ENCODE assay signal across 13 cellular contexts in the genomic region with DNA sequence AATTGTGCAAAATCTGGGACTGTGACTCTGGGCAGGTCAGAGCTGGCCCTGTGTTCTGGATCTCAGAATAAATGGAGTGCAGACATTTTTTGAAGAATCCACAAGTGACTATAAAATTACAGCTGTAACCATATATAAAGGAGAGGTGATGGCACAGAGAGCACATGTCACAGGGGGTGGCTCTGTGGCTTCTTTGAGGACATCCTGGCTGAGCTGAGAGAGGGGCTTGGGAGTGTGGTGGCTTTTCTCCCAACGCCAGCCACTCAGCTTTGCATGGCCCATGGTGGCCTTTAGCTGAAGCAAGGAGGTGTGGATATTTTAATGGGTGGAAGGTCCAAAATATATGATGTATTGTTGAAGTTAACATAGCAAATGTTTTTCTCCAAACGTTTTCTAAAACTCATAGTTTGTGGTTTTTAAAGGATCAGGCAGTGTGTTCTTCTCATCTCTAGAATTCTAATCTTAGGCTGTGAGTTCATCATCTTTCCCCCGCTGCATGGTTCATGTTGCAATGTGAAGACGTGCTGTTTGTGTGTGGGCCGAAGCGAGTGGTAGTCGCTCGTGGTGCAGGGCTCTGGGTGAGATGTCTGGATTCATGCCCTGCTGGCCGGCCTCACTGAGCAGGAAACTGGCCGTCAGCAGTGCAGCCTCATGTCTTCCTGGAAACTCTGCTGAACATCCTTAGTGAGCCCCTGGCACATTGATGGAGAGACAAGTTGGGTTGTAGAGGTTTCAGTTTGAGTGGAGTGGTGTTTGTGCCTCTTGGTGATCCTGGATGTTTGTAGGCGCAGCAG.
A peak's percentile ranks its signal among the peaks of the same experiment; 100 is the strongest.
DNase-seq lines count a peak whose midpoint lies in the region; ATAC-seq and TF ChIP-seq lines count a peak whose summit lies in the region.
"Had no signal": no experiment of that assay in that cellular context is flagged by ENCODE, and none has a peak within 500 bp of the region (broad histone marks: within the 10 kb centered on the region; RNA-seq: fewer than 3 reads in every experiment).

No MANE protein-coding gene starts in this region.

- TF ChIP-seq CTCF in AG09309 (IDR thresholded peaks at IDR 0.05; ENCODE audit: control insufficient read depth, insufficient read depth, low read depth, low read length, missing control alignments) = no peak
- no peak for TF ChIP-seq CTCF in fibroblast of the aortic adventitia (IDR thresholded peaks at IDR 0.05; ENCODE audit: insufficient read depth, low read length)
- TF ChIP-seq CTCF in omental fat pad (IDR thresholded peaks at IDR 0.05) = no peak
- TF ChIP-seq CTCF in GM10266 (IDR thresholded peaks at IDR 0.05; ENCODE audit: control insufficient read depth, insufficient read depth, low read depth, missing control alignments) = no peak

- peaks cover 19% of the 10 kb centered on the region for H3K4me1 Mint-ChIP-seq in T-helper 1 cell treated with Interleukin-12 subunit alpha and Interleukin-12 subunit beta and Interleukin-4 antibody, amounts not matched to agents 30 μg/mL and 1 μg/mL, for 36 hours (ENCODE audit: low read depth)

- peaks cover 37% of the 10 kb centered on the region for H3K36me3 Mint-ChIP-seq in T-helper 1 cell treated with Interleukin-12 subunit alpha and Interleukin-12 subunit beta and Interleukin-4 antibody, amounts not matched to agents 30 μg/mL and 1 μg/mL, for 36 hours (ENCODE audit: low read depth)

- peak overlapping the region; percentile 79 for H3K27ac Mint-ChIP-seq in T-helper 1 cell treated with Interleukin-12 subunit alpha and Interleukin-12 subunit beta and Interleukin-4 antibody, amounts not matched to agents 30 μg/mL and 1 μg/mL, for 36 hours

- no peaks in the 10 kb centered on the region for H3K9me3 Mint-ChIP-seq in T-helper 1 cell treated with Interleukin-12 subunit alpha and Interleukin-12 subunit beta and Interleukin-4 antibody, amounts not matched to agents 30 μg/mL and 1 μg/mL, for 36 hours

- ATAC-seq in omental fat pad (ENCODE audit: low FRiP score) (peak; percentile 28), GM21447 (IDR thresholded peaks at IDR 0.05; ENCODE audit: unreplicated experiment) (no peak), GM21515 (IDR thresholded peaks at IDR 0.05; ENCODE audit: unreplicated experiment) (no peak)
- ATAC-seq: gastroesophageal sphincter had no signal

- DNase-seq in AG09309 (ENCODE audit: low read depth) (peak; percentile 50), fibroblast of the aortic adventitia (ENCODE audit: low read depth) (peak; percentile 56), omental fat pad (ENCODE audit: low spot score) (no peak), NCI-H69 (lab: John Stamatoyannopoulos, UW) (no peak), GM10266 (ENCODE audit: extremely low spot score) (no peak)
- DNase-seq: activated CD4-positive, alpha-beta T cell treated with anti-CD3 and anti-CD28 coated beads, Interleukin-2, amount 50 U/mL, for 1 hour; activated naive CD4-positive, alpha-beta T cell treated with Interleukin-2 at 50 U/mL for 16 hours; kidney; stimulated activated CD4-positive, alpha-beta T cell treated with anti-CD3 and anti-CD28 coated beads, Interleukin-1b, Interleukin-23, amount 100 ng/mL, for 48 hours had no signal

- H3K4me3 ChIP-seq in AG09309 (ENCODE audit: control insufficient read depth, low read depth, low read length) = no peak overlapping the region
- H3K4me3 ChIP-seq in fibroblast of the aortic adventitia (ENCODE audit: low read depth, low read length) = no peak overlapping the region
- H3K4me3 ChIP-seq: gastroesophageal sphincter had no signal

- peak overlapping the region; percentile 48 for H3K4me3 Mint-ChIP-seq in T-helper 1 cell treated with Interleukin-12 subunit alpha and Interleukin-12 subunit beta and Interleukin-4 antibody, amounts not matched to agents 30 μg/mL and 1 μg/mL, for 36 hours

- no peaks in the 10 kb centered on the region for H3K27me3 Mint-ChIP-seq in T-helper 1 cell treated with Interleukin-12 subunit alpha and Interleukin-12 subunit beta and Interleukin-4 antibody, amounts not matched to agents 30 μg/mL and 1 μg/mL, for 36 hours (ENCODE audit: low read depth)

Comparison
In these comparisons a context has a peak if more than half of its experiments do, and no peak if none do; other contexts are left out.
1. DNase-seq: peak in AG09309 (single experiment) and fibroblast of the aortic adventitia (single experiment); none in omental fat pad (single experiment), NCI-H69 (single experiment) and GM10266 (single experiment).